13 cellular contexts compared by ENCODE assay signal in the genomic region with DNA sequence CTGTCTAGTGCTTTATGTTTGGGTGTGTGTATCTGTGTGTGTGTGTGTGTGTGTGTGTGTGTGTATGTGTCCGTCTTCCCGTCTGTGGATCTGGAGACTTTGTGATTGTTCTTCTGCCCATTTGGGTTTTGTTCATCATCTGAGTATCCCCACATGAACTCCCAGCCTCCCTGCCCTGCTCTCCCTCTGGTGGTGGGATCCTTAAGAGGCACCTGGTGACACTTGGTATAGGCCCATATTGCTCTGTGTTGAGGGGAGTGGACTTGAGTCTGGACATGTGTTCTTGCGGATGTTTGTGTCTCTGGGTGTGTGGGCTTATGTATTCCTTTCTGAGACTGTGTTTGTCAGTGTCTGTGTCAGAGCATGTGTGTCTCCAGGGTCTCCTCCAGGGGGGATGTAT. TPM values are rescaled to one million over a fixed set of nuclear protein-coding genes. Genes with fewer than 3 reads are reported as not detected.
DNase-seq lines count a peak whose midpoint lies in the region; ATAC-seq and TF ChIP-seq lines count a peak whose summit lies in the region.
"Had no signal": no experiment of that assay in that cellular context is flagged by ENCODE, and none has a peak within 500 bp of the region (broad histone marks: within the 10 kb centered on the region; RNA-seq: fewer than 3 reads in every experiment).

No MANE protein-coding gene starts in this region.

- no peak overlapping the region for H3K4me2 ChIP-seq in hepatocyte

- no peaks in the 10 kb centered on the region for H3K9me3 ChIP-seq in CD8-positive, alpha-beta T cell (ENCODE audit: low read length)
- no peaks in the 10 kb centered on the region for H3K9me3 ChIP-seq in hepatocyte (ENCODE audit: low read depth)
- no peaks in the 10 kb centered on the region for H3K9me3 ChIP-seq in effector memory CD4-positive, alpha-beta T cell (ENCODE audit: control insufficient read depth, low read length)
- H3K9me3 ChIP-seq: gastroesophageal sphincter had no signal

- DNase-seq in CD8-positive, alpha-beta T cell = peak in 1 of 7 experiments; percentile 37
- no peak for DNase-seq in HFF-Myc (ENCODE audit: extremely low read depth, low read depth)
- no peak for DNase-seq in hepatocyte (ENCODE audit: low spot score)
- no peak for DNase-seq in HuH-7.5 (ENCODE audit: low spot score)
- no peak for DNase-seq in effector memory CD4-positive, alpha-beta T cell
- DNase-seq in foreskin melanocyte = no peak
- DNase-seq: DMS79 treated with DMSO at 0.1 percent for 48 hours, midbrain had no signal

- no peaks in the 10 kb centered on the region for H3K27me3 ChIP-seq in CD8-positive, alpha-beta T cell (ENCODE audit: insufficient read depth, low read length)
- no peaks in the 10 kb centered on the region for H3K27me3 ChIP-seq in hepatocyte
- H3K27me3 ChIP-seq in effector memory CD4-positive, alpha-beta T cell (replicated peaks; ENCODE audit: control insufficient read depth, insufficient read depth, low read length, poor library complexity, severe bottlenecking) = no peaks in the 10 kb centered on the region
- H3K27me3 ChIP-seq: gastroesophageal sphincter had no signal

- H3K27ac ChIP-seq in CD8-positive, alpha-beta T cell (ENCODE audit: low read depth, low read length) = no peak overlapping the region
- H3K27ac ChIP-seq in hepatocyte = no peak overlapping the region
- H3K27ac ChIP-seq in effector memory CD4-positive, alpha-beta T cell (ENCODE audit: insufficient read depth, low read length, poor library complexity, severe bottlenecking) = no peak overlapping the region
- H3K27ac ChIP-seq: gastroesophageal sphincter had no signal

- CTCF ChIA-PET in CD8-positive, alpha-beta T cell (lab: Charles Lee) = interaction anchor here (1.0 to 1.5 kb wide), 5 partner anchors 9 to 64 kb away, joined by 3 to 4 read pairs (median 4); no protein-coding TSS in a partner anchor

- no peaks in the 10 kb centered on the region for H3K9me2 ChIP-seq in hepatocyte (replicated peaks; ENCODE audit: insufficient read depth)

- H3K9me3 Mint-ChIP-seq in CD8-positive, alpha-beta T cell = no peaks in the 10 kb centered on the region
- H3K9me3 Mint-ChIP-seq: stimulated activated naive CD8-positive, alpha-beta T cell treated with anti-CD3 and anti-CD28 coated beads, Interleukin-15, Interleukin-2, amounts not matched to agents 100 ng/mL and 50 ng/mL, for 24 hours had no signal

- H3K4me1 Mint-ChIP-seq in CD8-positive, alpha-beta T cell (ENCODE audit: low read depth) = peaks cover 10% of the 10 kb centered on the region

- peak; percentile 52 for ATAC-seq in CD8-positive, alpha-beta T cell
- no peak for ATAC-seq in GM19463 (IDR thresholded peaks at IDR 0.05; ENCODE audit: unreplicated experiment)
- ATAC-seq: gastroesophageal sphincter had no signal

- H3K27ac Mint-ChIP-seq in CD8-positive, alpha-beta T cell = no peak overlapping the region

- WGBS in hepatocyte (ENCODE audit: low lambda C conversion rate, missing lambda C conversion rate) = 92% methylated on average over 3 of the region's 3 CpGs

- H3K36me3 Mint-ChIP-seq in CD8-positive, alpha-beta T cell = peaks cover 97% of the 10 kb centered on the region

- no peaks in the 10 kb centered on the region for H4K20me1 ChIP-seq in hepatocyte (ENCODE audit: insufficient read depth, poor library complexity, severe bottlenecking)

- no peaks in the 10 kb centered on the region for H3K4me1 ChIP-seq in CD8-positive, alpha-beta T cell (ENCODE audit: insufficient read depth, low read length)
- H3K4me1 ChIP-seq in hepatocyte (ENCODE audit: insufficient read depth) = no peaks in the 10 kb centered on the region
- H3K4me1 ChIP-seq in effector memory CD4-positive, alpha-beta T cell (ENCODE audit: control insufficient read depth, insufficient read depth, low read length, poor library complexity, severe bottlenecking) = no peaks in the 10 kb centered on the region

- no peaks in the 10 kb centered on the region for H3K27me3 Mint-ChIP-seq in CD8-positive, alpha-beta T cell (ENCODE audit: low read depth)
- H3K27me3 Mint-ChIP-seq: activated naive CD8-positive, alpha-beta T cell; stimulated activated naive CD8-positive, alpha-beta T cell treated with anti-CD3 and anti-CD28 coated beads, Interleukin-15, Interleukin-2, amounts not matched to agents 100 ng/mL and 50 ng/mL, for 24 hours had no signal

- peaks cover 8% of the 10 kb centered on the region for H3K79me2 ChIP-seq in hepatocyte

- H3K4me3 Mint-ChIP-seq in CD8-positive, alpha-beta T cell = no peak overlapping the region
- H3K4me3 Mint-ChIP-seq: activated naive CD8-positive, alpha-beta T cell; stimulated activated naive CD8-positive, alpha-beta T cell treated with anti-CD3 and anti-CD28 coated beads, Interleukin-15, Interleukin-2, amounts not matched to agents 100 ng/mL and 50 ng/mL, for 24 hours had no signal

- intact Hi-C loops in CD8-positive, alpha-beta T cell (cut with DNase I, micrococcal nuclease) = loop anchor here in 1 of 2 experiments (1.0 to 10.0 kb wide), 2 partner anchors 64 to 867 kb away; no protein-coding TSS in a partner anchor

- H3K36me3 ChIP-seq in CD8-positive, alpha-beta T cell (ENCODE audit: insufficient read depth, low read length) = peaks cover 87% of the 10 kb centered on the region
- H3K36me3 ChIP-seq in hepatocyte (replicated peaks; ENCODE audit: insufficient read depth, low read depth) = no peaks in the 10 kb centered on the region
- peaks cover 94% of the 10 kb centered on the region for H3K36me3 ChIP-seq in effector memory CD4-positive, alpha-beta T cell (ENCODE audit: control insufficient read depth, insufficient read depth, low read length)

- H3K4me3 ChIP-seq in CD8-positive, alpha-beta T cell (ENCODE audit: low read depth, low read length) = no peak overlapping the region
- H3K4me3 ChIP-seq in HFF-Myc (replicated peaks; ENCODE audit: low read depth, low read length) (no peak overlapping the region), WI38 (ENCODE audit: low read depth, low read length) (no peak overlapping the region), hepatocyte (no peak overlapping the region)
- no peak overlapping the region for H3K4me3 ChIP-seq in effector memory CD4-positive, alpha-beta T cell (ENCODE audit: insufficient read depth, low read depth, low read length, poor library complexity, severe bottlenecking)
- H3K4me3 ChIP-seq: gastroesophageal sphincter had no signal

- TF ChIP-seq CTCF in CD8-positive, alpha-beta T cell (IDR thresholded peaks at IDR 0.05) = no peak
- TF ChIP-seq CTCF in HFF-Myc (IDR thresholded peaks at IDR 0.05; ENCODE audit: low read depth, low read length, missing control alignments) (peak; percentile 51), WI38 (IDR thresholded peaks at IDR 0.05; ENCODE audit: low read depth, low read length) (peak; percentile 40), hepatocyte (IDR thresholded peaks at IDR 0.05; ENCODE audit: poor library complexity) (peak; percentile 31)

- POLR2A ChIA-PET in CD8-positive, alpha-beta T cell (lab: Charles Lee) = interaction anchor here (1.6 kb wide), 1 partner anchor 63 kb away, joined by 4 read pairs; a partner anchor contains a TSS

- no peak overlapping the region for H2AFZ ChIP-seq in hepatocyte

RNA-seq across cellular contexts. Expression of a gene that starts 15.3 kb away (rescaled TPM):
- total RNA-seq in CD8-positive, alpha-beta T cell = not detected
- total RNA-seq in hepatocyte = 4.3 and 4.4 TPM in 2 replicates
- polyA plus RNA-seq in hepatocyte = 3.1 and 3.5 TPM in 2 replicates

RNA-seq across cellular contexts. Expression of a gene that starts 37.1 kb away (rescaled TPM):
- total RNA-seq in CD8-positive, alpha-beta T cell = 10 to 100 TPM; 12.0 to 14.6 TPM
- total RNA-seq in hepatocyte = 12.2 and 15.3 TPM in 2 replicates
- polyA plus RNA-seq in hepatocyte = 16.4 and 17.9 TPM in 2 replicates
